Comparison of ENCODE assay signal across 20 cellular contexts in genomic region chr7:81478664-81479063, GRCh38.
DNase-seq lines count a peak whose midpoint lies in the region; ATAC-seq and TF ChIP-seq lines count a peak whose summit lies in the region.
"Had no signal": no experiment of that assay in that cellular context is flagged by ENCODE, and none has a peak within 500 bp of the region (broad histone marks: within the 10 kb centered on the region; RNA-seq: fewer than 3 reads in every experiment).

No MANE protein-coding gene starts in this region.

- H3K36me3 ChIP-seq in HEK293 (ENCODE audit: control insufficient read depth in 2 of 2, insufficient read depth in 1 of 2, low read length in 2 of 2) = no peaks in the 10 kb centered on the region
- H3K36me3 ChIP-seq in PC-3 (ENCODE audit: low read depth, low read length) = no peaks in the 10 kb centered on the region
- H3K36me3 ChIP-seq in A673 (ENCODE audit: insufficient read depth, low read length, poor library complexity, severe bottlenecking) = no peaks in the 10 kb centered on the region

- TF ChIP-seq CTCF in C4-2B (conservative IDR thresholded peaks at IDR 0.05) = no peak
- no peak for TF ChIP-seq CTCF in HEK293 (tag by site-specific recombination; IDR thresholded peaks at IDR 0.05)
- no peak for TF ChIP-seq CTCF in PC-3 (conservative IDR thresholded peaks at IDR 0.05; ENCODE audit: low read depth, low read length)
- TF ChIP-seq CTCF in A673 (conservative IDR thresholded peaks at IDR 0.05; ENCODE audit: low read depth, low read length) = no peak

- H3K36me3 Mint-ChIP-seq in naive thymus-derived CD8-positive, alpha-beta T cell = no peaks in the 10 kb centered on the region
- H3K36me3 Mint-ChIP-seq: naive thymus-derived CD4-positive, alpha-beta T cell had no signal

- H3K9me3 Mint-ChIP-seq in naive thymus-derived CD8-positive, alpha-beta T cell = peaks cover 0 to 3% (median 0%) of the 10 kb centered on the region in 9 donors
- H3K9me3 Mint-ChIP-seq: activated naive CD8-positive, alpha-beta T cell treated with anti-CD3 and anti-CD28 coated beads, Interleukin-2, amount 50 U/mL, for 24 hours; activated T-cell treated with anti-CD3 and anti-CD28 coated beads, Interleukin-2, amount 50 U/mL, for 24 hours; stimulated activated naive CD8-positive, alpha-beta T cell treated with anti-CD3 and anti-CD28 coated beads, Interleukin-15, amount 100 ng/mL, for 72 hours had no signal

- H2AFZ ChIP-seq in PC-3 (ENCODE audit: low read length) = no peak overlapping the region

- no peak overlapping the region for H3K4me3 ChIP-seq in HEK293 (ENCODE audit: low read depth, low read length)
- H3K4me3 ChIP-seq in PC-3 (ENCODE audit: low read length) = no peak overlapping the region
- H3K4me3 ChIP-seq in A673 (ENCODE audit: low read depth, low read length, poor library complexity, severe bottlenecking) = no peak overlapping the region

- intact Hi-C loops in PC-3 (cut with micrococcal nuclease) = loop anchor here (10.0 kb wide), 1 partner anchor 1054 kb away; no protein-coding TSS in a partner anchor
- intact Hi-C loops in A673 (cut with micrococcal nuclease; ENCODE audit: unreplicated experiment) = no loop called here

- H3K79me2 ChIP-seq in PC-3 (ENCODE audit: low read length) = no peaks in the 10 kb centered on the region

- no TSS peak for BruUV-seq in PC-3 (replicated peaks; lab: Mats Ljungman, UMichigan)
- BruUV-seq in A673 (replicated peaks; lab: Mats Ljungman, UMichigan) = no TSS peak

- ATAC-seq in PC-3 (peak; percentile 58; the same call in 1 of the 2 replicates), GM21381 (IDR thresholded peaks at IDR 0.05; ENCODE audit: unreplicated experiment) (no peak), HG03469 (IDR thresholded peaks at IDR 0.05; ENCODE audit: unreplicated experiment) (no peak)
- no peak for ATAC-seq in naive thymus-derived CD8-positive, alpha-beta T cell
- ATAC-seq: activated naive CD8-positive, alpha-beta T cell treated with anti-CD3 and anti-CD28 coated beads, Interleukin-2, amount 50 U/mL, for 24 hours; left ventricle myocardium superior; naive thymus-derived CD4-positive, alpha-beta T cell; stimulated activated naive CD8-positive, alpha-beta T cell treated with anti-CD3 and anti-CD28 coated beads, Interleukin-15, amount 100 ng/mL, for 72 hours had no signal

- no peaks in the 10 kb centered on the region for H3K27me3 Mint-ChIP-seq in naive thymus-derived CD8-positive, alpha-beta T cell
- H3K27me3 Mint-ChIP-seq: activated naive CD8-positive, alpha-beta T cell treated with anti-CD3 and anti-CD28 coated beads, Interleukin-2, amount 50 U/mL, for 24 hours; activated T-cell treated with anti-CD3 and anti-CD28 coated beads, Interleukin-2, amount 50 U/mL, for 24 hours; naive thymus-derived CD4-positive, alpha-beta T cell; stimulated activated naive CD8-positive, alpha-beta T cell treated with anti-CD3 and anti-CD28 coated beads, Interleukin-15, amount 100 ng/mL, for 72 hours had no signal

- DNase-seq in PC-3 (peak; percentile 59), kidney glomerular epithelial cell (lab: John Stamatoyannopoulos, UW) (peak; percentile 15), A673 (ENCODE audit: low spot score) (no peak)
- DNase-seq in naive thymus-derived CD8-positive, alpha-beta T cell = no peak
- DNase-seq: activated CD4-positive, alpha-beta T cell treated with anti-CD3 and anti-CD28 coated beads, Interleukin-2, amount 50 U/mL, for 4 hours; activated naive CD8-positive, alpha-beta T cell treated with anti-CD3 and anti-CD28 coated beads, Interleukin-2, amount 50 U/mL, for 24 hours; activated T-cell treated with anti-CD3 and anti-CD28 coated beads, Interleukin-2, amount 50 U/mL, for 24 hours; cerebellar nuclear complex; DMS 273 treated with DMSO at 0.1 percent for 48 hours; endodermal cell; left ventricle myocardium superior; naive thymus-derived CD4-positive, alpha-beta T cell; NCI-H1930; stimulated activated CD4-positive, alpha-beta T cell treated with anti-CD3 and anti-CD28 coated beads, Interleukin-15, amount 100 ng/mL, for 24 hours; stimulated activated naive CD8-positive, alpha-beta T cell treated with anti-CD3 and anti-CD28 coated beads, Interleukin-15, amount 100 ng/mL, for 72 hours had no signal

- no peaks in the 10 kb centered on the region for H3K9me3 ChIP-seq in HEK293 (ENCODE audit: control insufficient read depth, insufficient read depth, low read depth, low read length)
- H3K9me3 ChIP-seq in PC-3 (ENCODE audit: low read length) = no peaks in the 10 kb centered on the region
- no peaks in the 10 kb centered on the region for H3K9me3 ChIP-seq in A673 (ENCODE audit: low read depth, low read length, poor library complexity, severe bottlenecking)

- H3K9me2 ChIP-seq in PC-3 (replicated peaks; ENCODE audit: low read length) = no peaks in the 10 kb centered on the region

- POLR2A ChIA-PET in HEK293 (lab: Yijun Ruan, JAX) = no interaction called here
- POLR2A ChIA-PET in PC-3 (lab: Charles Lee; ENCODE audit: unreplicated experiment) = no interaction called here
- POLR2A ChIA-PET in A673 (lab: Charles Lee; ENCODE audit: low non-redundant PET) = no interaction called here
- POLR2A ChIA-PET in naive thymus-derived CD8-positive, alpha-beta T cell (lab: Charles Lee) = no interaction called here

- H3K27ac ChIP-seq in C4-2B (peak overlapping the region; percentile 30), HEK293 (ENCODE audit: extremely low read depth, low read depth, low read length) (no peak overlapping the region), PC-3 (ENCODE audit: low read length) (no peak overlapping the region), A673 (ENCODE audit: low read depth, low read length, poor library complexity, severe bottlenecking) (no peak overlapping the region)

- no peak overlapping the region for H3K9ac ChIP-seq in PC-3 (ENCODE audit: low read length)

- no peaks in the 10 kb centered on the region for H3K27me3 ChIP-seq in PC-3 (ENCODE audit: low read length)
- H3K27me3 ChIP-seq in A673 (replicated peaks; ENCODE audit: insufficient read depth, low read depth, low read length, poor library complexity) = no peaks in the 10 kb centered on the region

- no peaks in the 10 kb centered on the region for H3F3A ChIP-seq in PC-3 (ENCODE audit: low read length, unreplicated experiment)

- no peak overlapping the region for H3K4me2 ChIP-seq in PC-3 (ENCODE audit: low read length)

- H3K27ac Mint-ChIP-seq in naive thymus-derived CD8-positive, alpha-beta T cell = no peak overlapping the region
- H3K27ac Mint-ChIP-seq: activated naive CD8-positive, alpha-beta T cell treated with anti-CD3 and anti-CD28 coated beads, Interleukin-2, amount 50 U/mL, for 24 hours; activated T-cell treated with anti-CD3 and anti-CD28 coated beads, Interleukin-2, amount 50 U/mL, for 24 hours; endodermal cell; naive thymus-derived CD4-positive, alpha-beta T cell; progenitor cell of endocrine pancreas; stimulated activated naive CD8-positive, alpha-beta T cell treated with anti-CD3 and anti-CD28 coated beads, Interleukin-15, amount 100 ng/mL, for 72 hours had no signal

- CTCF ChIA-PET in HEK293 (lab: Yijun Ruan, JAX) (interaction anchor here (0.6 to 1.6 kb wide), 7 partner anchors 8 to 1251 kb away, joined by 3 to 6 read pairs (median 4); no protein-coding TSS in a partner anchor), PC-3 (lab: Charles Lee) (interaction anchor here (0.5 kb wide), 1 partner anchor 230 kb away, joined by 3 read pairs; no protein-coding TSS in a partner anchor), A673 (lab: Charles Lee) (interaction anchor here (1.2 kb wide), 1 partner anchor 8 kb away, joined by 3 read pairs; no protein-coding TSS in a partner anchor)

- no peak overlapping the region for H3K4me3 Mint-ChIP-seq in naive thymus-derived CD8-positive, alpha-beta T cell
- H3K4me3 Mint-ChIP-seq: activated naive CD8-positive, alpha-beta T cell treated with anti-CD3 and anti-CD28 coated beads, Interleukin-2, amount 50 U/mL, for 24 hours; activated T-cell treated with anti-CD3 and anti-CD28 coated beads, Interleukin-2, amount 50 U/mL, for 24 hours; endodermal cell; naive thymus-derived CD4-positive, alpha-beta T cell; stimulated activated naive CD8-positive, alpha-beta T cell treated with anti-CD3 and anti-CD28 coated beads, Interleukin-15, amount 100 ng/mL, for 72 hours had no signal

- no peaks in the 10 kb centered on the region for H3K4me1 Mint-ChIP-seq in naive thymus-derived CD8-positive, alpha-beta T cell
- H3K4me1 Mint-ChIP-seq: activated naive CD8-positive, alpha-beta T cell treated with anti-CD3 and anti-CD28 coated beads, Interleukin-2, amount 50 U/mL, for 24 hours; stimulated activated naive CD8-positive, alpha-beta T cell treated with anti-CD3 and anti-CD28 coated beads, Interleukin-15, amount 100 ng/mL, for 72 hours had no signal

- no peaks in the 10 kb centered on the region for H3K4me1 ChIP-seq in HEK293 (ENCODE audit: control insufficient read depth, insufficient read depth, low read length)
- H3K4me1 ChIP-seq in PC-3 (ENCODE audit: insufficient read depth, low read length) = 0 out of 2 replicates have a peak, but pooled peaks cover 4% of the 10 kb centered on the region
- H3K4me1 ChIP-seq in A673 (ENCODE audit: insufficient read depth, low read length, poor library complexity, severe bottlenecking) = no peaks in the 10 kb centered on the region

- H4K20me1 ChIP-seq in PC-3 (ENCODE audit: low read length) = no peaks in the 10 kb centered on the region

TF ChIP-seq in HEK293, 187 proteins besides CTCF, POLR2A, EP300 and RAD21:
- TF ChIP-seq ZNF341 (tag by site-specific recombination; IDR thresholded peaks at IDR 0.05; ENCODE audit: low read depth) (0 out of 2 replicates have a peak, but pooled peaks have one; percentile 2), ZNF433 (tag by site-specific recombination; IDR thresholded peaks at IDR 0.05; ENCODE audit: low read depth) (no peak), ZNF211 (tag by site-specific recombination; IDR thresholded peaks at IDR 0.05; ENCODE audit: low read depth) (no peak)

Comparison
In these comparisons a context has a peak if more than half of its experiments do, and no peak if none do; other contexts are left out.
1. DNase-seq: peak in PC-3 (single experiment) and kidney glomerular epithelial cell (single experiment); none in A673 (single experiment) and naive thymus-derived CD8-positive, alpha-beta T cell (0 of 10).